ENCODE assay signal across 1 cellular context in genomic region chr17:76722279-76722678, GRCh38.
TF ChIP-seq lines count a peak whose summit lies in the region.

No MANE protein-coding gene starts in this region.

TF ChIP-seq in GM12878, 131 proteins besides CTCF, POLR2A, EP300 and RAD21:
- TF ChIP-seq HDGF (IDR thresholded peaks at IDR 0.05): no peak
- TF ChIP-seq SMAD5 (IDR thresholded peaks at IDR 0.05; ENCODE audit: low read depth): no peak
- no peak for TF ChIP-seq BMI1 (IDR thresholded peaks at IDR 0.05; ENCODE audit: borderline replicate concordance)
- no peak for TF ChIP-seq NFXL1 (IDR thresholded peaks at IDR 0.05; ENCODE audit: borderline replicate concordance)
- TF ChIP-seq HDAC2 (IDR thresholded peaks at IDR 0.05): no peak
- TF ChIP-seq NR2C2 (IDR thresholded peaks at IDR 0.05; ENCODE audit: borderline replicate concordance, control insufficient read depth, insufficient read length, low read depth): no peak
- TF ChIP-seq EZH2 (IDR thresholded peaks at IDR 0.05; ENCODE audit: borderline replicate concordance, control insufficient read depth, low read depth, low read length): no peak
- no peak for TF ChIP-seq EGR1 (IDR thresholded peaks at IDR 0.05; ENCODE audit: borderline replicate concordance in 1 of 2, low read depth in 2 of 2, low read length in 2 of 2)
- no peak for TF ChIP-seq ZZZ3 (IDR thresholded peaks at IDR 0.05; ENCODE audit: control insufficient read depth, insufficient read length, low read depth)
- no peak for TF ChIP-seq CEBPB (IDR thresholded peaks at IDR 0.05; ENCODE audit: borderline replicate concordance in 1 of 2, low read depth in 2 of 2, low read length in 2 of 2)
- no peak for TF ChIP-seq TAF1 (IDR thresholded peaks at IDR 0.05; ENCODE audit: borderline replicate concordance, low read depth, low read length)
- TF ChIP-seq SP1 (IDR thresholded peaks at IDR 0.05; ENCODE audit: low read depth, low read length): no peak
- TF ChIP-seq, protein P1, sequence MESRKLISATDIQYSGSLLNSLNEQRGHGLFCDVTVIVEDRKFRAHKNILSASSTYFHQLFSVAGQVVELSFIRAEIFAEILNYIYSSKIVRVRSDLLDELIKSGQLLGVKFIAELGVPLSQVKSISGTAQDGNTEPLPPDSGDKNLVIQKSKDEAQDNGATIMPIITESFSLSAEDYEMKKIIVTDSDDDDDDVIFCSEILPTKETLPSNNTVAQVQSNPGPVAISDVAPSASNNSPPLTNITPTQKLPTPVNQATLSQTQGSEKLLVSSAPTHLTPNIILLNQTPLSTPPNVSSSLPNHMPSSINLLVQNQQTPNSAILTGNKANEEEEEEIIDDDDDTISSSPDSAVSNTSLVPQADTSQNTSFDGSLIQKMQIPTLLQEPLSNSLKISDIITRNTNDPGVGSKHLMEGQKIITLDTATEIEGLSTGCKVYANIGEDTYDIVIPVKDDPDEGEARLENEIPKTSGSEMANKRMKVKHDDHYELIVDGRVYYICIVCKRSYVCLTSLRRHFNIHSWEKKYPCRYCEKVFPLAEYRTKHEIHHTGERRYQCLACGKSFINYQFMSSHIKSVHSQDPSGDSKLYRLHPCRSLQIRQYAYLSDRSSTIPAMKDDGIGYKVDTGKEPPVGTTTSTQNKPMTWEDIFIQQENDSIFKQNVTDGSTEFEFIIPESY (IDR thresholded peaks at IDR 0.05): no peak
- no peak for TF ChIP-seq RCOR1 (conservative IDR thresholded peaks at IDR 0.05; ENCODE audit: low read depth, low read length)
- TF ChIP-seq, protein P2, sequence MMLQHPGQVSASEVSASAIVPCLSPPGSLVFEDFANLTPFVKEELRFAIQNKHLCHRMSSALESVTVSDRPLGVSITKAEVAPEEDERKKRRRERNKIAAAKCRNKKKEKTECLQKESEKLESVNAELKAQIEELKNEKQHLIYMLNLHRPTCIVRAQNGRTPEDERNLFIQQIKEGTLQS (IDR thresholded peaks at IDR 0.05; ENCODE audit: borderline replicate concordance, extremely low read depth, low read depth, low read length): no peak
- TF ChIP-seq, protein P3, sequence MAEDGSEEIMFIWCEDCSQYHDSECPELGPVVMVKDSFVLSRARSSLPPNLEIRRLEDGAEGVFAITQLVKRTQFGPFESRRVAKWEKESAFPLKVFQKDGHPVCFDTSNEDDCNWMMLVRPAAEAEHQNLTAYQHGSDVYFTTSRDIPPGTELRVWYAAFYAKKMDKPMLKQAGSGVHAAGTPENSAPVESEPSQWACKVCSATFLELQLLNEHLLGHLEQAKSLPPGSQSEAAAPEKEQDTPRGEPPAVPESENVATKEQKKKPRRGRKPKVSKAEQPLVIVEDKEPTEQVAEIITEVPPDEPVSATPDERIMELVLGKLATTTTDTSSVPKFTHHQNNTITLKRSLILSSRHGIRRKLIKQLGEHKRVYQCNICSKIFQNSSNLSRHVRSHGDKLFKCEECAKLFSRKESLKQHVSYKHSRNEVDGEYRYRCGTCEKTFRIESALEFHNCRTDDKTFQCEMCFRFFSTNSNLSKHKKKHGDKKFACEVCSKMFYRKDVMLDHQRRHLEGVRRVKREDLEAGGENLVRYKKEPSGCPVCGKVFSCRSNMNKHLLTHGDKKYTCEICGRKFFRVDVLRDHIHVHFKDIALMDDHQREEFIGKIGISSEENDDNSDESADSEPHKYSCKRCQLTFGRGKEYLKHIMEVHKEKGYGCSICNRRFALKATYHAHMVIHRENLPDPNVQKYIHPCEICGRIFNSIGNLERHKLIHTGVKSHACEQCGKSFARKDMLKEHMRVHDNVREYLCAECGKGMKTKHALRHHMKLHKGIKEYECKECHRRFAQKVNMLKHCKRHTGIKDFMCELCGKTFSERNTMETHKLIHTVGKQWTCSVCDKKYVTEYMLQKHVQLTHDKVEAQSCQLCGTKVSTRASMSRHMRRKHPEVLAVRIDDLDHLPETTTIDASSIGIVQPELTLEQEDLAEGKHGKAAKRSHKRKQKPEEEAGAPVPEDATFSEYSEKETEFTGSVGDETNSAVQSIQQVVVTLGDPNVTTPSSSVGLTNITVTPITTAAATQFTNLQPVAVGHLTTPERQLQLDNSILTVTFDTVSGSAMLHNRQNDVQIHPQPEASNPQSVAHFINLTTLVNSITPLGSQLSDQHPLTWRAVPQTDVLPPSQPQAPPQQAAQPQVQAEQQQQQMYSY (CRISPR knock-in tag; IDR thresholded peaks at IDR 0.05): no peak
- TF ChIP-seq MYB (IDR thresholded peaks at IDR 0.05; ENCODE audit: borderline replicate concordance, low read depth, low read length): no peak
- TF ChIP-seq RELB (IDR thresholded peaks at IDR 0.05; ENCODE audit: low read depth): no peak
- TF ChIP-seq TARDBP (IDR thresholded peaks at IDR 0.05; ENCODE audit: borderline replicate concordance): no peak
TF ChIP-seq in GM12878: peak in this region for 0.
